Comparison of ENCODE assay signal across 22 cellular contexts in genomic region chr6:137107767-137108105, GRCh38.
DNase-seq lines count a peak whose midpoint lies in the region; ATAC-seq, FAIRE-seq and TF ChIP-seq lines count a peak whose summit lies in the region.
"Had no signal": no experiment of that assay in that cellular context is flagged by ENCODE, and none has a peak within 500 bp of the region (broad histone marks: within the 10 kb centered on the region; RNA-seq: fewer than 3 reads in every experiment).

No MANE protein-coding gene starts in this region.

- H2AFZ ChIP-seq in OCI-LY3 (ENCODE audit: low read depth, low read length) (0 out of 2 replicates have a peak overlapping the region, but pooled peaks have one; percentile 52), GM12878 (ENCODE audit: control insufficient read depth, low read depth, low read length) (peak overlapping the region; percentile 15; the same call in 1 of the 2 replicates)
- H2AFZ ChIP-seq: GM23338 had no signal

- 67% methylated on average over 1 of the region's 1 CpG for WGBS in GM12878 (ENCODE audit: insufficient coverage, insufficient replicate concordance, low lambda C conversion rate, missing lambda C conversion rate)
- 36 to 58% methylated on average over 1 of the region's 1 CpG for WGBS in transverse colon (ENCODE audit: low coverage in 1 of 2), 2 donors

- intact Hi-C loops in GM12878 (cut with micrococcal nuclease; ENCODE audit: unreplicated experiment), result no loop called here
- intact Hi-C loops in transverse colon (cut with DNase I; ENCODE audit: low total_unique reads), result no loop called here

- H3K27ac ChIP-seq in OCI-LY3 (ENCODE audit: low read length), result peak overlapping the region; percentile 98
- peak overlapping the region; percentile 96 for H3K27ac ChIP-seq in GM12878 (ENCODE audit: control insufficient read depth, insufficient read depth)
- no peak overlapping the region for H3K27ac ChIP-seq in transverse colon
- H3K27ac ChIP-seq: BLaER1 had no signal

- H3K4me3 ChIP-seq in OCI-LY3 (ENCODE audit: low read length) (peak overlapping the region; percentile 27; the same call in 1 of the 2 replicates), GM12878 (no peak overlapping the region), transverse colon (no peak overlapping the region)
- H3K4me3 ChIP-seq: BLaER1, GM23338, K562 had no signal

- no peaks in the 10 kb centered on the region for H3K9me3 Mint-ChIP-seq in stimulated activated memory B cell treated with anti-CD40 and anti-IgM and Interleukin-4, amounts not matched to agents 10 μg/mL and 1 μg/mL and 100 μg/mL, for 72 hours
- H3K9me3 Mint-ChIP-seq: HFFc6 had no signal

- CTCF ChIA-PET in GM12878 (lab: Yijun Ruan, JAX), result interaction anchor here (3.0 to 3.9 kb wide), 2 partner anchors 13 to 58 kb away, joined by 9 to 46 read pairs; no protein-coding TSS in a partner anchor

- SMC1A ChIA-PET in GM12878 (lab: Charles Lee; ENCODE audit: uncharacterized antibody, unreplicated experiment), result interaction anchor here (0.9 to 5.9 kb wide), 9 partner anchors 8 to 120 kb away, joined by 3 to 130 read pairs (median 13); no protein-coding TSS in a partner anchor

- H3K9ac ChIP-seq in OCI-LY3 (ENCODE audit: low read length), result peak overlapping the region; percentile 73
- peak overlapping the region; percentile 53 for H3K9ac ChIP-seq in GM12878 (ENCODE audit: control insufficient read depth, insufficient read depth, low read length)
- H3K9ac ChIP-seq: BLaER1 had no signal

- peaks cover 7% of the 10 kb centered on the region for H3K36me3 ChIP-seq in OCI-LY3 (replicated peaks; ENCODE audit: low read depth, low read length)
- H3K36me3 ChIP-seq in GM12878 (ENCODE audit: control insufficient read depth in 2 of 2, insufficient read depth in 2 of 2, low read length in 1 of 2), result no peaks in the 10 kb centered on the region
- no peaks in the 10 kb centered on the region for H3K36me3 ChIP-seq in transverse colon
- H3K36me3 ChIP-seq: BLaER1 had no signal

- H3K36me3 Mint-ChIP-seq in stimulated activated memory B cell treated with anti-CD40 and anti-IgM and Interleukin-4, amounts not matched to agents 10 μg/mL and 1 μg/mL and 100 μg/mL, for 72 hours, result no peaks in the 10 kb centered on the region
- H3K36me3 Mint-ChIP-seq: CD14-positive monocyte; CD4-positive, alpha-beta memory T cell had no signal

- H3K9me3 ChIP-seq in OCI-LY3 (ENCODE audit: insufficient read depth, low read length), result no peaks in the 10 kb centered on the region
- H3K9me3 ChIP-seq in GM12878 (replicated peaks; ENCODE audit: control insufficient read depth, insufficient read depth, low read length), result peaks cover 25% of the 10 kb centered on the region
- no peaks in the 10 kb centered on the region for H3K9me3 ChIP-seq in transverse colon

- no peaks in the 10 kb centered on the region for H3K27me3 ChIP-seq in OCI-LY3 (ENCODE audit: low read depth, low read length)
- no peaks in the 10 kb centered on the region for H3K27me3 ChIP-seq in GM12878 (replicated peaks in 1 of 2; ENCODE audit: control insufficient read depth in 2 of 2, insufficient read depth in 2 of 2, low read length in 1 of 2)
- no peaks in the 10 kb centered on the region for H3K27me3 ChIP-seq in transverse colon
- H3K27me3 ChIP-seq: BLaER1 had no signal

- no peak overlapping the region for H3K4me3 Mint-ChIP-seq in stimulated activated memory B cell treated with anti-CD40 and anti-IgM and Interleukin-4, amounts not matched to agents 10 μg/mL and 1 μg/mL and 100 μg/mL, for 72 hours
- H3K4me3 Mint-ChIP-seq: CD14-positive monocyte; CD4-positive, alpha-beta memory T cell; GM23338; HFFc6 had no signal

- no peaks in the 10 kb centered on the region for H4K20me1 ChIP-seq in OCI-LY3 (ENCODE audit: insufficient read depth, low read length)
- no peaks in the 10 kb centered on the region for H4K20me1 ChIP-seq in GM12878 (ENCODE audit: control insufficient read depth, insufficient read depth)
- H4K20me1 ChIP-seq: BLaER1 had no signal

- TF ChIP-seq POLR2A in GM12891 (IDR thresholded peaks at IDR 0.05; ENCODE audit: low read depth, low read length) (no peak), GM12878 (IDR thresholded peaks at IDR 0.05; ENCODE audit: low read depth, low read length) (no peak), transverse colon (IDR thresholded peaks at IDR 0.05) (no peak)

- H3K79me2 ChIP-seq in OCI-LY3 (ENCODE audit: low read length) (no peaks in the 10 kb centered on the region), GM12878 (ENCODE audit: control insufficient read depth, insufficient read depth, low read length) (no peaks in the 10 kb centered on the region; the same call in 1 of the 2 replicates)

- no TSS peak for BruUV-seq in GM12878 (replicated peaks; lab: Mats Ljungman, UMichigan)

- POLR2A ChIA-PET in GM12878 (lab: Charles Lee), result interaction anchor here (0.7 to 5.2 kb wide), 4 partner anchors 13 to 64 kb away, joined by 3 to 38 read pairs (median 12); no protein-coding TSS in a partner anchor

- H3K4me1 ChIP-seq in OCI-LY3 (ENCODE audit: low read length) (peaks cover 51% of the 10 kb centered on the region), GM12878 (ENCODE audit: control insufficient read depth, insufficient read depth, low read length) (peaks cover 48% of the 10 kb centered on the region), transverse colon (no peaks in the 10 kb centered on the region)

- RAD21 ChIA-PET in GM12878 (lab: Charles Lee; ENCODE audit: unreplicated experiment), result interaction anchor here (1.8 to 5.6 kb wide), 6 partner anchors 12 to 120 kb away, joined by 6 to 126 read pairs (median 44); no protein-coding TSS in a partner anchor

- H3K27me3 Mint-ChIP-seq in stimulated activated memory B cell treated with anti-CD40 and anti-IgM and Interleukin-4, amounts not matched to agents 10 μg/mL and 1 μg/mL and 100 μg/mL, for 72 hours, result no peaks in the 10 kb centered on the region

- peak; percentile 31 for FAIRE-seq in GM12891 (lab: Jason Lieb, UNC)
- FAIRE-seq in GM12878 (lab: Jason Lieb, UNC), result no peak
- FAIRE-seq: A204.1, K562 had no signal

- H3K4me1 Mint-ChIP-seq in stimulated activated memory B cell treated with anti-CD40 and anti-IgM and Interleukin-4, amounts not matched to agents 10 μg/mL and 1 μg/mL and 100 μg/mL, for 72 hours, result peaks cover 46% of the 10 kb centered on the region
- H3K4me1 Mint-ChIP-seq: CD14-positive monocyte, GM23338 had no signal

- ATAC-seq in GM12878 (no peak), HG03378 (IDR thresholded peaks at IDR 0.05; ENCODE audit: unreplicated experiment) (no peak)
- no peak for ATAC-seq in stimulated activated memory B cell treated with anti-CD40 and anti-IgM and Interleukin-4, amounts not matched to agents 10 μg/mL and 1 μg/mL and 100 μg/mL, for 72 hours
- ATAC-seq: GM23338, HCT116, K562 had no signal

- H3K27ac Mint-ChIP-seq in stimulated activated memory B cell treated with anti-CD40 and anti-IgM and Interleukin-4, amounts not matched to agents 10 μg/mL and 1 μg/mL and 100 μg/mL, for 72 hours, result peak overlapping the region; percentile 79
- H3K27ac Mint-ChIP-seq: CD14-positive monocyte, GM23338, HFFc6 had no signal

- TF ChIP-seq EP300 in GM12878 (IDR thresholded peaks at IDR 0.05; ENCODE audit: borderline replicate concordance in 1 of 2, control insufficient read depth in 1 of 2, low read depth in 2 of 2, low read length in 2 of 2) (peak in 1 of 2 experiments; percentile 21; a peak in 1 of 4 replicates), transverse colon (IDR thresholded peaks at IDR 0.05; ENCODE audit: low read depth) (no peak)

- 0 out of 2 replicates have a peak, but pooled peaks have one; percentile 8 for TF ChIP-seq RAD21 in GM12878 (IDR thresholded peaks at IDR 0.05; ENCODE audit: insufficient read depth, low read depth, low read length)

- H3K4me2 ChIP-seq in OCI-LY3 (ENCODE audit: low read length) (peak overlapping the region; percentile 48), GM12878 (ENCODE audit: control insufficient read depth, insufficient read depth) (no peak overlapping the region)
- H3K4me2 ChIP-seq: BLaER1, GM23338 had no signal

- in situ Hi-C loops in GM12878 (cut with MboI) (no loop called here), transverse colon (cut with MboI; ENCODE audit: low pct_ligation_motif_present in 1 of 4, low pct_unique_long_range_greater_than_20kb in 1 of 4, low sequenced_read_pairs in 3 of 4) (loop anchor here in 1 of 4 donors (10.0 kb wide), 1 partner anchor 207 kb away; no protein-coding TSS in a partner anchor)

- no peak for DNase-seq in GM12891 (ENCODE audit: insufficient read length, low spot score)
- DNase-seq in GM12878 (ENCODE audit: low read depth, low spot score), result no peak
- DNase-seq in NK-92 (lab: John Stamatoyannopoulos, UW; ENCODE audit: unreplicated experiment), result no peak
- no peak for DNase-seq in SIG-M5 treated with dmso at 0.1 percent for 504 hours (lab: John Stamatoyannopoulos, UW; ENCODE audit: unreplicated experiment)
- no peak for DNase-seq in transverse colon
- DNase-seq: ACHN; CD4-positive, alpha-beta memory T cell; DMS153; DMS79; GDM1; H7; HFFc6; IMR-90 had no signal

- no peak for TF ChIP-seq CTCF in OCI-LY3 (IDR thresholded peaks at IDR 0.05; ENCODE audit: low read depth, low read length)
- no peak for TF ChIP-seq CTCF in GM12878 (IDR thresholded peaks at IDR 0.05 in 2 of 3, conservative IDR thresholded peaks at IDR 0.05 in 1 of 3; ENCODE audit: control insufficient read depth in 2 of 3, extremely low read depth in 1 of 3, insufficient read depth in 1 of 3, low read depth in 3 of 3, low read length in 3 of 3)
- no peak for TF ChIP-seq CTCF in transverse colon (IDR thresholded peaks at IDR 0.05)

TF ChIP-seq in GM12891, 5 proteins besides CTCF, POLR2A, EP300 and RAD21:
- no peak for TF ChIP-seq POU2F2 (IDR thresholded peaks at IDR 0.05; ENCODE audit: low read depth, low read length)
- no peak for TF ChIP-seq PAX5 (IDR thresholded peaks at IDR 0.05; ENCODE audit: insufficient read depth, low read length, severe bottlenecking)
- TF ChIP-seq SPI1 (IDR thresholded peaks at IDR 0.05; ENCODE audit: low read depth, low read length), result no peak
- TF ChIP-seq TAF1 (IDR thresholded peaks at IDR 0.05; ENCODE audit: low read depth, low read length), result no peak

TF ChIP-seq in GM12878, 131 proteins besides CTCF, POLR2A, EP300 and RAD21 (continues in another document):
- TF ChIP-seq NFIC (IDR thresholded peaks at IDR 0.05; ENCODE audit: low read depth, low read length), result peak; percentile 86
- TF ChIP-seq MLLT1 (IDR thresholded peaks at IDR 0.05), result no peak

Comparison
In these comparisons a context has a peak if more than half of its experiments do, and no peak if none do; other contexts are left out.
1. H3K27ac ChIP-seq: peak in OCI-LY3 (single experiment) and GM12878 (single experiment); none in transverse colon (0 of 4).